1 cellular context compared by ENCODE assay signal in the genomic region with DNA sequence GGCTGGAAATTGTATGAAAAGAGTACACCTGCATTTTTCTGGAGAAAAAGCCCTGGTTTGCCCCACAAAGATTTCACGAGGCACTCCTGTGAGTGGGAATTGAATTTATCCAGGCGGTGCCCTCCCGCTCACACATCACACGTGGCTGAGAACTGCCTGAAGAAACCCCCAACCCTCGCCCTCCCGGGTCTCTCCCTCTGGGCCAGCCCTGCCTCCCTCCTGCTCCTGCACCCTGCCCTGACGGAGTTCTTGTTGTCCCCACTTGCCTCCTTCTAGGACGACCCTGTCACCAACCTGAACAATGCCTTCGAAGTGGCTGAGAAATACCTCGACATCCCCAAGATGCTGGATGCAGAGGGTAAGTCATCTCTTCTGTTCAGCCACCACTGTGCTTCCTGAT.
TF ChIP-seq lines count a peak whose summit lies in the region.

No MANE protein-coding gene starts in this region.

TF ChIP-seq in H1, 55 proteins besides CTCF, POLR2A, EP300 and RAD21:
- no peak for TF ChIP-seq GTF2F1 (IDR thresholded peaks at IDR 0.05; ENCODE audit: borderline replicate concordance, low read depth, low read length)
- TF ChIP-seq HDAC6 (IDR thresholded peaks at IDR 0.05; ENCODE audit: low read depth, low read length) = no peak
- no peak for TF ChIP-seq SP1 (IDR thresholded peaks at IDR 0.05; ENCODE audit: low read depth, low read length)
- TF ChIP-seq CHD2 (IDR thresholded peaks at IDR 0.05; ENCODE audit: low read length) = no peak
- TF ChIP-seq, protein P1, sequence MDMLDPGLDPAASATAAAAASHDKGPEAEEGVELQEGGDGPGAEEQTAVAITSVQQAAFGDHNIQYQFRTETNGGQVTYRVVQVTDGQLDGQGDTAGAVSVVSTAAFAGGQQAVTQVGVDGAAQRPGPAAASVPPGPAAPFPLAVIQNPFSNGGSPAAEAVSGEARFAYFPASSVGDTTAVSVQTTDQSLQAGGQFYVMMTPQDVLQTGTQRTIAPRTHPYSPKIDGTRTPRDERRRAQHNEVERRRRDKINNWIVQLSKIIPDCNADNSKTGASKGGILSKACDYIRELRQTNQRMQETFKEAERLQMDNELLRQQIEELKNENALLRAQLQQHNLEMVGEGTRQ (IDR thresholded peaks at IDR 0.05; ENCODE audit: low read length) = no peak
- TF ChIP-seq POLR2AphosphoS5 (IDR thresholded peaks at IDR 0.05; ENCODE audit: low read depth, low read length) = no peak
- no peak for TF ChIP-seq SRF (IDR thresholded peaks at IDR 0.05; ENCODE audit: low read depth, low read length)
- no peak for TF ChIP-seq CBX8 (IDR thresholded peaks at IDR 0.05; ENCODE audit: borderline replicate concordance, low read depth, low read length)
- TF ChIP-seq RFX5 (IDR thresholded peaks at IDR 0.05; ENCODE audit: borderline replicate concordance, low read depth, low read length) = no peak
- TF ChIP-seq SP4 (IDR thresholded peaks at IDR 0.05; ENCODE audit: low read length) = no peak
- TF ChIP-seq, protein P2, sequence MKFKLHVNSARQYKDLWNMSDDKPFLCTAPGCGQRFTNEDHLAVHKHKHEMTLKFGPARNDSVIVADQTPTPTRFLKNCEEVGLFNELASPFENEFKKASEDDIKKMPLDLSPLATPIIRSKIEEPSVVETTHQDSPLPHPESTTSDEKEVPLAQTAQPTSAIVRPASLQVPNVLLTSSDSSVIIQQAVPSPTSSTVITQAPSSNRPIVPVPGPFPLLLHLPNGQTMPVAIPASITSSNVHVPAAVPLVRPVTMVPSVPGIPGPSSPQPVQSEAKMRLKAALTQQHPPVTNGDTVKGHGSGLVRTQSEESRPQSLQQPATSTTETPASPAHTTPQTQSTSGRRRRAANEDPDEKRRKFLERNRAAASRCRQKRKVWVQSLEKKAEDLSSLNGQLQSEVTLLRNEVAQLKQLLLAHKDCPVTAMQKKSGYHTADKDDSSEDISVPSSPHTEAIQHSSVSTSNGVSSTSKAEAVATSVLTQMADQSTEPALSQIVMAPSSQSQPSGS (IDR thresholded peaks at IDR 0.05; ENCODE audit: low read length) = no peak
- no peak for TF ChIP-seq FOSL1 (IDR thresholded peaks at IDR 0.05; ENCODE audit: insufficient read depth, low read depth, low read length)
- TF ChIP-seq, protein P3, sequence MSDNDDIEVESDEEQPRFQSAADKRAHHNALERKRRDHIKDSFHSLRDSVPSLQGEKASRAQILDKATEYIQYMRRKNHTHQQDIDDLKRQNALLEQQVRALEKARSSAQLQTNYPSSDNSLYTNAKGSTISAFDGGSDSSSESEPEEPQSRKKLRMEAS (IDR thresholded peaks at IDR 0.05) = no peak
TF ChIP-seq in H1: peak in this region for 0.
